ENCODE assay signal across 1 cellular context in the genomic region with DNA sequence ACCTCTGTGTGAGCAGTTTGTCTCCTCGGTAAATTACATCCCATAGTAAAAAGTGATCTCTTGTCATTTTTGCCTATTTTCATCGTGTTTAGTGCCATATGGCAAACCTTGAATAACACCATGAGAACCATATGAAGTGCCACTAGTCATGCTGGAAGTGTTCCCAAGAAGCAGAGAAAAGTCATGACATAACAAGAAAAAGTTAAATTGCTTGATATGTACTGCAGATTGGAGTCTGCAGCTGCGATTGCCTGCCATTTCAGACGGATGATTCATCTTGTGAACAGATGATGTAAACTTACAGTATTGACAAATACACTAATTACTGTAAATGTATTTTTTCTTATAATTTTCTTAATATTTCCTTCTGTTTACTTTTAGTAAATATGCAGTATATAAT.
TF ChIP-seq lines count a peak whose summit lies in the region.

No MANE protein-coding gene starts in this region.

TF ChIP-seq in GM23338, 12 proteins besides CTCF, POLR2A, EP300 and RAD21 (continued from another document):
- TF ChIP-seq, protein P1, sequence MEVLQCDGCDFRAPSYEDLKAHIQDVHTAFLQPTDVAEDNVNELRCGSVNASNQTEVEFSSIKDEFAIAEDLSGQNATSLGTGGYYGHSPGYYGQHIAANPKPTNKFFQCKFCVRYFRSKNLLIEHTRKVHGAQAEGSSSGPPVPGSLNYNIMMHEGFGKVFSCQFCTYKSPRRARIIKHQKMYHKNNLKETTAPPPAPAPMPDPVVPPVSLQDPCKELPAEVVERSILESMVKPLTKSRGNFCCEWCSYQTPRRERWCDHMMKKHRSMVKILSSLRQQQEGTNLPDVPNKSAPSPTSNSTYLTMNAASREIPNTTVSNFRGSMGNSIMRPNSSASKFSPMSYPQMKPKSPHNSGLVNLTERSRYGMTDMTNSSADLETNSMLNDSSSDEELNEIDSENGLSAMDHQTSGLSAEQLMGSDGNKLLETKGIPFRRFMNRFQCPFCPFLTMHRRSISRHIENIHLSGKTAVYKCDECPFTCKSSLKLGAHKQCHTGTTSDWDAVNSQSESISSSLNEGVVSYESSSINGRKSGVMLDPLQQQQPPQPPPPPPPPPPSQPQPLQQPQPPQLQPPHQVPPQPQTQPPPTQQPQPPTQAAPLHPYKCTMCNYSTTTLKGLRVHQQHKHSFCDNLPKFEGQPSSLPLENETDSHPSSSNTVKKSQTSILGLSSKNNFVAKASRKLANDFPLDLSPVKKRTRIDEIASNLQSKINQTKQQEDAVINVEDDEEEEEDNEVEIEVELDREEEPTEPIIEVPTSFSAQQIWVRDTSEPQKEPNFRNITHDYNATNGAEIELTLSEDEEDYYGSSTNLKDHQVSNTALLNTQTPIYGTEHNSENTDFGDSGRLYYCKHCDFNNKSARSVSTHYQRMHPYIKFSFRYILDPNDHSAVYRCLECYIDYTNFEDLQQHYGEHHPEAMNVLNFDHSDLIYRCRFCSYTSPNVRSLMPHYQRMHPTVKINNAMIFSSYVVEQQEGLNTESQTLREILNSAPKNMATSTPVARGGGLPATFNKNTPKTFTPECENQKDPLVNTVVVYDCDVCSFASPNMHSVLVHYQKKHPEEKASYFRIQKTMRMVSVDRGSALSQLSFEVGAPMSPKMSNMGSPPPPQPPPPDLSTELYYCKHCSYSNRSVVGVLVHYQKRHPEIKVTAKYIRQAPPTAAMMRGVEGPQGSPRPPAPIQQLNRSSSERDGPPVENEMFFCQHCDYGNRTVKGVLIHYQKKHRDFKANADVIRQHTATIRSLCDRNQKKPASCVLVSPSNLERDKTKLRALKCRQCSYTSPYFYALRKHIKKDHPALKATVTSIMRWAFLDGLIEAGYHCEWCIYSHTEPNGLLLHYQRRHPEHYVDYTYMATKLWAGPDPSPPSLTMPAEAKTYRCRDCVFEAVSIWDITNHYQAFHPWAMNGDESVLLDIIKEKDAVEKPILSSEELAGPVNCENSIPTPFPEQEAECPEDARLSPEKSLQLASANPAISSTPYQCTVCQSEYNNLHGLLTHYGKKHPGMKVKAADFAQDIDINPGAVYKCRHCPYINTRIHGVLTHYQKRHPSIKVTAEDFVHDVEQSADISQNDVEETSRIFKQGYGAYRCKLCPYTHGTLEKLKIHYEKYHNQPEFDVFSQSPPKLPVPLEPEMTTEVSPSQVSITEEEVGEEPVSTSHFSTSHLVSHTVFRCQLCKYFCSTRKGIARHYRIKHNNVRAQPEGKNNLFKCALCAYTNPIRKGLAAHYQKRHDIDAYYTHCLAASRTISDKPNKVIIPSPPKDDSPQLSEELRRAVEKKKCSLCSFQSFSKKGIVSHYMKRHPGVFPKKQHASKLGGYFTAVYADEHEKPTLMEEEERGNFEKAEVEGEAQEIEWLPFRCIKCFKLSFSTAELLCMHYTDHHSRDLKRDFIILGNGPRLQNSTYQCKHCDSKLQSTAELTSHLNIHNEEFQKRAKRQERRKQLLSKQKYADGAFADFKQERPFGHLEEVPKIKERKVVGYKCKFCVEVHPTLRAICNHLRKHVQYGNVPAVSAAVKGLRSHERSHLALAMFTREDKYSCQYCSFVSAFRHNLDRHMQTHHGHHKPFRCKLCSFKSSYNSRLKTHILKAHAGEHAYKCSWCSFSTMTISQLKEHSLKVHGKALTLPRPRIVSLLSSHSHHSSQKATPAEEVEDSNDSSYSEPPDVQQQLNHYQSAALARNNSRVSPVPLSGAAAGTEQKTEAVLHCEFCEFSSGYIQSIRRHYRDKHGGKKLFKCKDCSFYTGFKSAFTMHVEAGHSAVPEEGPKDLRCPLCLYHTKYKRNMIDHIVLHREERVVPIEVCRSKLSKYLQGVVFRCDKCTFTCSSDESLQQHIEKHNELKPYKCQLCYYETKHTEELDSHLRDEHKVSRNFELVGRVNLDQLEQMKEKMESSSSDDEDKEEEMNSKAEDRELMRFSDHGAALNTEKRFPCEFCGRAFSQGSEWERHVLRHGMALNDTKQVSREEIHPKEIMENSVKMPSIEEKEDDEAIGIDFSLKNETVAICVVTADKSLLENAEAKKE (CRISPR knock-in tag; IDR thresholded peaks at IDR 0.05) = no peak
- TF ChIP-seq ZNF114 (CRISPR knock-in tag; IDR thresholded peaks at IDR 0.05) = no peak
- TF ChIP-seq, protein P2, sequence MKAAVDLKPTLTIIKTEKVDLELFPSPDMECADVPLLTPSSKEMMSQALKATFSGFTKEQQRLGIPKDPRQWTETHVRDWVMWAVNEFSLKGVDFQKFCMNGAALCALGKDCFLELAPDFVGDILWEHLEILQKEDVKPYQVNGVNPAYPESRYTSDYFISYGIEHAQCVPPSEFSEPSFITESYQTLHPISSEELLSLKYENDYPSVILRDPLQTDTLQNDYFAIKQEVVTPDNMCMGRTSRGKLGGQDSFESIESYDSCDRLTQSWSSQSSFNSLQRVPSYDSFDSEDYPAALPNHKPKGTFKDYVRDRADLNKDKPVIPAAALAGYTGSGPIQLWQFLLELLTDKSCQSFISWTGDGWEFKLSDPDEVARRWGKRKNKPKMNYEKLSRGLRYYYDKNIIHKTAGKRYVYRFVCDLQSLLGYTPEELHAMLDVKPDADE (IDR thresholded peaks at IDR 0.05) = no peak
TF ChIP-seq in GM23338: peak in this region for 0.
